Comparison of ENCODE assay signal across 8 cellular contexts in the genomic region with DNA sequence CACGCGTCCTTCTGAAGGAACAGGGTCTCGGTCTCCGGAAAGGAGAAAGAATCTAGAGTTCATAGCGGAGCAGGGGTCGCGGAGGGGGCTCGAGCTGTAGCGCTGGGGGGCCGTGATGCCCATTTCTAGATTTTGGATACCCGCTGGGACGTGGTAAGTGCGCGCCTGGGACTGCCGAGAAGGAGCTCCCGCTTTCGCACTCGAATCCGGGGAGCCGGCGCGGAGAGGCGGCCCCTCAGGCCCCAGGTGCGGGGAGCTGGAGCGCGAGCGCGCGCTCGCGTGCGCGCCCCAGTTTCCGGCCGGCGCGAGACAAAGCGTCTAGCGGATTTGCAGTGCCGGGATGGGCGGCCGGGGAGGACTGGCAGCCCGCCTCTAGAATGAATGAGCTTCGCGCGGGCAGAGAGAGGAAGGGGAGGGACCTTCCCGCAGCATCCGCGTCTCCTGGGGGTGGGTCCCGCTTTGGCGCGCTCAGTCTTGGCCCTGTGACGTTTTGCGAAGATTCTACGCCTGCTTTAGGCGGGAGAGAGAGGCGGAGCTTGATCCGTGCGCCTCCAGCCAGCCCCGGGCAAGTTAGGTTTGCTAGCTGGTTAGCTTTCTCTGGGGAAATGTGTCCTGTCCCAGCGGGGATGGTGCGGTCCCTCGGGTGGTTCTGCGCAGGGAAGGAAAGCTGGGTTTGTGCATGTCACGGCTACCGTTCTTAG. TPM values are rescaled to one million over a fixed set of nuclear protein-coding genes. Genes with fewer than 3 reads are reported as not detected.
DNase-seq lines count a peak whose midpoint lies in the region; ATAC-seq, FAIRE-seq and TF ChIP-seq lines count a peak whose summit lies in the region.

No MANE protein-coding gene starts in this region.

- H3K27me3 ChIP-seq in astrocyte (ENCODE audit: insufficient read depth, low read length) (no peaks in the 10 kb centered on the region), hepatocyte (no peaks in the 10 kb centered on the region)

- no peaks in the 10 kb centered on the region for H3K9me2 ChIP-seq in hepatocyte (replicated peaks; ENCODE audit: insufficient read depth)

- peak overlapping the region; percentile 80 for H2AFZ ChIP-seq in astrocyte (ENCODE audit: low read depth, low read length)
- H2AFZ ChIP-seq in hepatocyte: peak overlapping the region; percentile 72

- H3K9ac ChIP-seq in astrocyte (ENCODE audit: low read length): peak overlapping the region; percentile 84

- TF ChIP-seq CTCF in astrocyte (IDR thresholded peaks at IDR 0.05; ENCODE audit: insufficient read depth, low read depth, low read length) (no peak), hepatocyte (IDR thresholded peaks at IDR 0.05; ENCODE audit: poor library complexity) (no peak)

- H3K4me3 Mint-ChIP-seq in astrocyte (ENCODE audit: unreplicated experiment): peak overlapping the region; percentile 91

- under 1% methylated on average over 55 of the region's 66 CpGs for WGBS in hepatocyte (ENCODE audit: low lambda C conversion rate, missing lambda C conversion rate)

- no peaks in the 10 kb centered on the region for H3K9me3 ChIP-seq in astrocyte (ENCODE audit: insufficient read depth, low read depth, low read length)
- no peaks in the 10 kb centered on the region for H3K9me3 ChIP-seq in hepatocyte (ENCODE audit: low read depth)

- TF ChIP-seq POLR2A in GM18505 (IDR thresholded peaks at IDR 0.05; ENCODE audit: borderline replicate concordance, extremely low read depth, insufficient read depth, insufficient read length): peak; percentile 93

- no peaks in the 10 kb centered on the region for H3K36me3 Mint-ChIP-seq in astrocyte (ENCODE audit: low read depth, unreplicated experiment)

- peak overlapping the region; percentile 69 for H3K27ac Mint-ChIP-seq in astrocyte (ENCODE audit: unreplicated experiment)

- H3K4me1 ChIP-seq in astrocyte (ENCODE audit: insufficient read depth, low read length) (peaks cover 6% of the 10 kb centered on the region), hepatocyte (ENCODE audit: insufficient read depth) (no peaks in the 10 kb centered on the region)

- H3K27ac ChIP-seq in astrocyte (ENCODE audit: low read depth, low read length) (peak overlapping the region; percentile 89), hepatocyte (peak overlapping the region; percentile 92)

- peaks cover 61% of the 10 kb centered on the region for H3K79me2 ChIP-seq in astrocyte (ENCODE audit: insufficient read depth, low read length)
- H3K79me2 ChIP-seq in hepatocyte: peaks cover 45% of the 10 kb centered on the region

- H3K4me1 Mint-ChIP-seq in astrocyte (ENCODE audit: low read depth, unreplicated experiment): peaks cover 6% of the 10 kb centered on the region

- no peaks in the 10 kb centered on the region for H3K9me3 Mint-ChIP-seq in astrocyte (ENCODE audit: unreplicated experiment)

- DNase-seq in NCI-H187 treated with DMSO at 0.1 percent for 48 hours (lab: John Stamatoyannopoulos, UW) (peak; percentile 62), T-helper 22 cell (ENCODE audit: low read depth) (peak; percentile 92), astrocyte (ENCODE audit: low read depth) (peak; percentile 93), hepatocyte (ENCODE audit: low spot score) (peak; percentile 89), retina (peak; percentile 95), OCI-M2 (lab: John Stamatoyannopoulos, UW; ENCODE audit: unreplicated experiment) (no peak)

- no peaks in the 10 kb centered on the region for H3K27me3 Mint-ChIP-seq in astrocyte (ENCODE audit: low read depth, unreplicated experiment)

- H3K36me3 ChIP-seq in astrocyte (ENCODE audit: insufficient read depth, low read length) (no peaks in the 10 kb centered on the region), hepatocyte (replicated peaks; ENCODE audit: insufficient read depth, low read depth) (no peaks in the 10 kb centered on the region)

- peak; percentile 60 for ATAC-seq in GM18505 (IDR thresholded peaks at IDR 0.05; ENCODE audit: unreplicated experiment)
- ATAC-seq in HG02970 (IDR thresholded peaks at IDR 0.05; ENCODE audit: low FRiP score, unreplicated experiment): peak; percentile 59

- FAIRE-seq in astrocyte (lab: Jason Lieb, UNC): no peak

- H3K4me3 ChIP-seq in astrocyte (ENCODE audit: insufficient read depth, low read depth, low read length): peak overlapping the region; percentile 86
- peak overlapping the region; percentile 99 for H3K4me3 ChIP-seq in hepatocyte

- H3K4me2 ChIP-seq in astrocyte (ENCODE audit: low read length) (peak overlapping the region; percentile 88), hepatocyte (peak overlapping the region; percentile 96)

- H4K20me1 ChIP-seq in astrocyte (ENCODE audit: insufficient read depth, low read length) (peaks cover 18% of the 10 kb centered on the region), hepatocyte (ENCODE audit: insufficient read depth, poor library complexity, severe bottlenecking) (no peaks in the 10 kb centered on the region)

RNA-seq across cellular contexts. Expression of gene LMNB1, which starts 1.2 kb away (rescaled TPM):
- total RNA-seq in astrocyte: 8.1 and 12.7 TPM in 2 replicates
- 20.5 and 30.8 TPM in 2 replicates for total RNA-seq in hepatocyte
- 7.5 and 12.9 TPM in 2 replicates for polyA plus RNA-seq in hepatocyte
